Comparison of ENCODE assay signal across 6 cellular contexts in genomic region chr12:70151993-70152392, GRCh38.
"Had no signal": no experiment of that assay in that cellular context is flagged by ENCODE, and none has a peak within 500 bp of the region (broad histone marks: within the 10 kb centered on the region; RNA-seq: fewer than 3 reads in every experiment).

No MANE protein-coding gene starts in this region.

- DNase-seq: IMR-90, KBM-7 had no signal

- H3K36me3 Mint-ChIP-seq: IgD-negative memory B cell had no signal

- H3K4me1 Mint-ChIP-seq: IgD-negative memory B cell had no signal

- H3K27ac Mint-ChIP-seq: IgD-negative memory B cell had no signal

- H3K27ac ChIP-seq: HL-60 had no signal

- H3K27me3 Mint-ChIP-seq: IgD-negative memory B cell had no signal

- H3K4me3 Mint-ChIP-seq: IgD-negative memory B cell had no signal

- FAIRE-seq: HepG2, HTR-8/SVneo had no signal

- ATAC-seq: HepG2 had no signal
